In the genomic region with DNA sequence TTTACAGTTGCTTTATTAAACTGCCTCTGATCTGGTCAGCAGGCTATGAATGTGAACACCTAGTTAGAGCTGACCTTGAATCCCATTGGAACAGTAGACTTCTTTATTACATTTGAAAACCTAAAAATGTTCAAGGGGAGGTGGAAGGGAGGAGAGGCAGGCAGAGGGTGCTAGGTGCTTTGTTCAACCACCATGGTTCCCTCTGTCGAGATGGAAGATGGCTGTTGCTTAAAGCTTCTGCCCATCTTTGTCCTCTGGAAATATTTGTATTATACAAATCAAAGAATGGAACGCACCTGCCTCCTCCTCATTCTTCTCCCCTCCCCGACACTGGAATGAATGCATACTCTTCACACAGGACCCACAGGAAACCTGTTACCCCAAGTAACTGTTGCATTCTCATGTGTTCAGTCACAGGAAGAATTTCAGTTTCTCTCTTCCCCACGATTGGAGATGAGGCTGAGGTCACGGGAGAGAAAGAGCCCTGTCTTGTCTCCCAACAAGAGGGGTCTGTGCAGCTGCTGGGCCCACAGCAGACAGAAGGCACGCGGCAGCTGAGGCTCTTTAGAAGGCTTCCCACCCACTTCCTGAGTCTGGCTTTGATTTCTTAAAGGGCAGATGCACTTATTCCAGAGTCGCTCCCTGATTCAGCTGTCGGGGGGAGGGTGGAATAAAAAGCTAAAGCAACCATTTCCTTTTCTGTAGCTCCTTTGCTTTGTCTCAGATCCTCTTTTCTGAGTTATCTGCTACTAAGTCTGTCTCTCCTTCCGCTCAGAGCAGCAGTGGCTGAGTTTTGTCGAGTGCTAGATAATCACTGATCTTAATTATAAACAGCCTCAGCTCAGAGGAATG, we compare ENCODE assay signal across 9 cellular contexts.
DNase-seq lines count a peak whose midpoint lies in the region; ATAC-seq, FAIRE-seq and TF ChIP-seq lines count a peak whose summit lies in the region.
"Had no signal": no experiment of that assay in that cellular context is flagged by ENCODE, and none has a peak within 500 bp of the region (broad histone marks: within the 10 kb centered on the region; RNA-seq: fewer than 3 reads in every experiment).

No MANE protein-coding gene starts in this region.

- H3K36me3 Mint-ChIP-seq in activated CD8-positive, alpha-beta memory T cell treated with anti-CD3 and anti-CD28 coated beads, Interleukin-2, amount 10 ng/mL, durations not matched to agents 7 days and 5 days: peaks cover 30% of the 10 kb centered on the region

- no peaks in the 10 kb centered on the region for H3K36me3 ChIP-seq in rectal smooth muscle tissue (ENCODE audit: control insufficient read depth, insufficient read depth, low read length)

- TF ChIP-seq CTCF in GM10248 (IDR thresholded peaks at IDR 0.05; ENCODE audit: control extremely low read depth, extremely low read depth, low read depth, missing control alignments): no peak

- H3K4me1 ChIP-seq in rectal smooth muscle tissue (ENCODE audit: control insufficient read depth, insufficient read depth, low read length): no peaks in the 10 kb centered on the region

- FAIRE-seq in H54 (lab: Jason Lieb, UNC): no peak
- FAIRE-seq: TTC549 had no signal

- H3K4me1 Mint-ChIP-seq in activated CD8-positive, alpha-beta memory T cell treated with anti-CD3 and anti-CD28 coated beads, Interleukin-2, amount 10 ng/mL, durations not matched to agents 7 days and 5 days: peaks cover 38% of the 10 kb centered on the region

- H3K4me3 Mint-ChIP-seq in activated CD8-positive, alpha-beta memory T cell treated with anti-CD3 and anti-CD28 coated beads, Interleukin-2, amount 10 ng/mL, durations not matched to agents 7 days and 5 days: peak overlapping the region; percentile 70

- POLR2A ChIA-PET in GM10248 (lab: Yijun Ruan, JAX): interaction anchor here (0.6 to 2.4 kb wide), 4 partner anchors 40 to 314 kb away, joined by 3 to 49 read pairs (median 6); a partner anchor contains a TSS

- H3K4me3 ChIP-seq in rectal smooth muscle tissue (ENCODE audit: low read length): no peak overlapping the region

- peaks cover 11% of the 10 kb centered on the region for H3K9me3 Mint-ChIP-seq in activated CD8-positive, alpha-beta memory T cell treated with anti-CD3 and anti-CD28 coated beads, Interleukin-2, amount 10 ng/mL, durations not matched to agents 7 days and 5 days (ENCODE audit: low read depth)

- peak overlapping the region; percentile 75 for H3K27ac Mint-ChIP-seq in activated CD8-positive, alpha-beta memory T cell treated with anti-CD3 and anti-CD28 coated beads, Interleukin-2, amount 10 ng/mL, durations not matched to agents 7 days and 5 days

- DNase-seq in GM10248 (ENCODE audit: extremely low spot score): peak; percentile 61
- DNase-seq in Kasumi-1 (lab: John Stamatoyannopoulos, UW): peak; percentile 16 to 28
- DNase-seq in activated CD8-positive, alpha-beta memory T cell treated with anti-CD3 and anti-CD28 coated beads, Interleukin-2, amount 10 ng/mL, durations not matched to agents 7 days and 5 days: peak; percentile 47
- peak; percentile 13 for DNase-seq in fibroblast of the conjunctiva (ENCODE audit: low read depth)
- DNase-seq in LoVo (ENCODE audit: low spot score): no peak
- DNase-seq in H54 (ENCODE audit: insufficient read length, low spot score): no peak

- H3K9ac ChIP-seq in rectal smooth muscle tissue (ENCODE audit: low read length): no peak overlapping the region

- no peaks in the 10 kb centered on the region for H3K27me3 ChIP-seq in rectal smooth muscle tissue (ENCODE audit: control insufficient read depth, insufficient read depth, low read length)

- H3K27ac ChIP-seq in rectal smooth muscle tissue (ENCODE audit: low read depth, low read length): peak overlapping the region; percentile 33

- no peak for TF ChIP-seq POLR2A in H54 (IDR thresholded peaks at IDR 0.05; ENCODE audit: low read depth, low read length)

- peak; percentile 71 for ATAC-seq in GM21526 (IDR thresholded peaks at IDR 0.05; ENCODE audit: low FRiP score, unreplicated experiment)
- ATAC-seq in activated CD8-positive, alpha-beta memory T cell treated with anti-CD3 and anti-CD28 coated beads, Interleukin-2, amount 10 ng/mL, durations not matched to agents 7 days and 5 days: peak; percentile 72

- H3K27me3 Mint-ChIP-seq in activated CD8-positive, alpha-beta memory T cell treated with anti-CD3 and anti-CD28 coated beads, Interleukin-2, amount 10 ng/mL, durations not matched to agents 7 days and 5 days: no peaks in the 10 kb centered on the region

- CTCF ChIA-PET in GM10248 (lab: Yijun Ruan, JAX): interaction anchor here (0.9 to 4.0 kb wide), 13 partner anchors 11 to 552 kb away, joined by 3 to 17 read pairs (median 4); no protein-coding TSS in a partner anchor
- CTCF ChIA-PET in activated CD8-positive, alpha-beta memory T cell treated with anti-CD3 and anti-CD28 coated beads, Interleukin-2, amount 10 ng/mL, durations not matched to agents 7 days and 5 days (lab: Charles Lee): interaction anchor here (0.8 to 1.7 kb wide), 5 partner anchors 14 to 206 kb away, joined by 3 to 4 read pairs (median 4); no protein-coding TSS in a partner anchor

Comparison
In these comparisons a context has a peak if more than half of its experiments do, and no peak if none do; other contexts are left out.
1. DNase-seq: peak in GM10248 (single experiment), Kasumi-1 (2 of 2), activated CD8-positive, alpha-beta memory T cell treated with anti-CD3 and anti-CD28 coated beads, Interleukin-2, amount 10 ng/mL, durations not matched to agents 7 days and 5 days (single experiment) and fibroblast of the conjunctiva (single experiment); none in LoVo (single experiment) and H54 (single experiment).